ENCODE assay signal across 1 cellular context in the genomic region with DNA sequence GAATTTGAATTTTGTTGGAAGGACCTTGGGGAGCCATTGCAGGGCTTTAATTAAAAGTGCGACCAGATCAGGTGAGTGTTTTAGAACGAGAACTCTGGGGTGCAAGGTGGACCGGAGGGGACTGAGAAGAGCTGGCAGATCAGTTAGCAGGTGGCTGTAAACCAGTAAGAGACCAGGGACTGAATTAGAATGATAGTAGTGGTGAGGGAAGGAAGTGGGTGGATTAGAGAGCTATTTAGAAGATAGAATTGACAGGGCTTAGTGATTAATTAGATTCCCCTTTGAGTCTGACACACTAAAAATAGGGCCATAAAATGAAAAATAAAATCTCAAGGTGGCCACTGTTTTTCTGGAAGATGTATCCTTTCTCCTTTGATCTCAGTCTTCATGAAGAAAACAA.
TF ChIP-seq lines count a peak whose summit lies in the region.

No MANE protein-coding gene starts in this region.

TF ChIP-seq in GM12878, 131 proteins besides CTCF, POLR2A, EP300 and RAD21 (continued from another document and continues in another):
- TF ChIP-seq PKNOX1 (IDR thresholded peaks at IDR 0.05): peak; percentile 82
- TF ChIP-seq NRF1 (conservative IDR thresholded peaks at IDR 0.05; ENCODE audit: low read depth, low read length): no peak
- no peak for TF ChIP-seq RFX5 (IDR thresholded peaks at IDR 0.05; ENCODE audit: low read depth, low read length)
- TF ChIP-seq LARP7 (IDR thresholded peaks at IDR 0.05): no peak
- no peak for TF ChIP-seq FOS (IDR thresholded peaks at IDR 0.05; ENCODE audit: borderline replicate concordance, extremely low read depth, insufficient read length)
- no peak for TF ChIP-seq ZBTB33 (IDR thresholded peaks at IDR 0.05)
- TF ChIP-seq KLF5 (IDR thresholded peaks at IDR 0.05; ENCODE audit: partially characterized antibody): no peak
- no peak for TF ChIP-seq NFYA (IDR thresholded peaks at IDR 0.05; ENCODE audit: borderline replicate concordance, low read depth, low read length)
- TF ChIP-seq EGR1 (IDR thresholded peaks at IDR 0.05; ENCODE audit: borderline replicate concordance in 1 of 2, low read depth in 2 of 2, low read length in 2 of 2): no peak
- TF ChIP-seq FOXM1 (IDR thresholded peaks at IDR 0.05; ENCODE audit: low read depth, low read length): peak; percentile 71; the same call in 1 of the 2 replicates
- no peak for TF ChIP-seq CEBPZ (IDR thresholded peaks at IDR 0.05; ENCODE audit: low read depth, low read length)
- no peak for TF ChIP-seq TARDBP (IDR thresholded peaks at IDR 0.05; ENCODE audit: borderline replicate concordance)
- no peak for TF ChIP-seq REST (IDR thresholded peaks at IDR 0.05; ENCODE audit: low read depth, low read length)
- no peak for TF ChIP-seq HDAC2 (IDR thresholded peaks at IDR 0.05)
- no peak for TF ChIP-seq RBBP5 (conservative IDR thresholded peaks at IDR 0.05)
- no peak for TF ChIP-seq ZNF622 (IDR thresholded peaks at IDR 0.05)
- peak; percentile 46; the same call in 1 of the 2 replicates for TF ChIP-seq TCF7 (IDR thresholded peaks at IDR 0.05; ENCODE audit: borderline replicate concordance)
- TF ChIP-seq KAT2A (conservative IDR thresholded peaks at IDR 0.05; ENCODE audit: control insufficient read depth, low read depth, low read length): no peak
- peak; percentile 29; the same call in 1 of the 2 replicates for TF ChIP-seq ATF2 (IDR thresholded peaks at IDR 0.05; ENCODE audit: low read length)
- peak; percentile 41 for TF ChIP-seq PBX3 (IDR thresholded peaks at IDR 0.05; ENCODE audit: insufficient replicate concordance, low read depth, low read length)
- no peak for TF ChIP-seq ZNF217 (IDR thresholded peaks at IDR 0.05)
- no peak for TF ChIP-seq BRCA1 (IDR thresholded peaks at IDR 0.05; ENCODE audit: low read depth, low read length)
- TF ChIP-seq MYC (IDR thresholded peaks at IDR 0.05; ENCODE audit: insufficient read depth, insufficient read length, insufficient replicate concordance, low read length, severe bottlenecking): no peak
- TF ChIP-seq ZBED1 (IDR thresholded peaks at IDR 0.05; ENCODE audit: borderline replicate concordance): peak; percentile 38; the same call in 1 of the 2 replicates
- TF ChIP-seq BCL11A (IDR thresholded peaks at IDR 0.05; ENCODE audit: low read depth, low read length): 0 out of 2 replicates have a peak, but pooled peaks have one; percentile 18
- TF ChIP-seq EZH2 (IDR thresholded peaks at IDR 0.05; ENCODE audit: borderline replicate concordance, control insufficient read depth, low read depth, low read length): no peak
- TF ChIP-seq SP1 (IDR thresholded peaks at IDR 0.05; ENCODE audit: low read depth, low read length): no peak
- no peak for TF ChIP-seq GATAD2B (conservative IDR thresholded peaks at IDR 0.05; ENCODE audit: low read depth)
- TF ChIP-seq PML (IDR thresholded peaks at IDR 0.05; ENCODE audit: low read length): no peak
- TF ChIP-seq MXI1 (IDR thresholded peaks at IDR 0.05; ENCODE audit: low read depth, low read length): no peak
- TF ChIP-seq KDM1A (IDR thresholded peaks at IDR 0.05; ENCODE audit: borderline replicate concordance): no peak
- no peak for TF ChIP-seq ZZZ3 (IDR thresholded peaks at IDR 0.05; ENCODE audit: control insufficient read depth, insufficient read length, low read depth)
- TF ChIP-seq MAX (IDR thresholded peaks at IDR 0.05; ENCODE audit: low read depth, low read length): no peak
- no peak for TF ChIP-seq FOXK2 (IDR thresholded peaks at IDR 0.05)
- no peak for TF ChIP-seq HCFC1 (IDR thresholded peaks at IDR 0.05; ENCODE audit: low read length)
- TF ChIP-seq BMI1 (IDR thresholded peaks at IDR 0.05; ENCODE audit: borderline replicate concordance): no peak
- no peak for TF ChIP-seq IKZF2 (IDR thresholded peaks at IDR 0.05)
- TF ChIP-seq, protein P1, sequence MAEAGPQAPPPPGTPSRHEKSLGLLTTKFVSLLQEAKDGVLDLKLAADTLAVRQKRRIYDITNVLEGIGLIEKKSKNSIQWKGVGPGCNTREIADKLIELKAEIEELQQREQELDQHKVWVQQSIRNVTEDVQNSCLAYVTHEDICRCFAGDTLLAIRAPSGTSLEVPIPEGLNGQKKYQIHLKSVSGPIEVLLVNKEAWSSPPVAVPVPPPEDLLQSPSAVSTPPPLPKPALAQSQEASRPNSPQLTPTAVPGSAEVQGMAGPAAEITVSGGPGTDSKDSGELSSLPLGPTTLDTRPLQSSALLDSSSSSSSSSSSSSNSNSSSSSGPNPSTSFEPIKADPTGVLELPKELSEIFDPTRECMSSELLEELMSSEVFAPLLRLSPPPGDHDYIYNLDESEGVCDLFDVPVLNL (IDR thresholded peaks at IDR 0.05; ENCODE audit: low read depth, low read length): no peak
- TF ChIP-seq ATF7 (IDR thresholded peaks at IDR 0.05; ENCODE audit: low read depth): no peak
- TF ChIP-seq, protein P2, sequence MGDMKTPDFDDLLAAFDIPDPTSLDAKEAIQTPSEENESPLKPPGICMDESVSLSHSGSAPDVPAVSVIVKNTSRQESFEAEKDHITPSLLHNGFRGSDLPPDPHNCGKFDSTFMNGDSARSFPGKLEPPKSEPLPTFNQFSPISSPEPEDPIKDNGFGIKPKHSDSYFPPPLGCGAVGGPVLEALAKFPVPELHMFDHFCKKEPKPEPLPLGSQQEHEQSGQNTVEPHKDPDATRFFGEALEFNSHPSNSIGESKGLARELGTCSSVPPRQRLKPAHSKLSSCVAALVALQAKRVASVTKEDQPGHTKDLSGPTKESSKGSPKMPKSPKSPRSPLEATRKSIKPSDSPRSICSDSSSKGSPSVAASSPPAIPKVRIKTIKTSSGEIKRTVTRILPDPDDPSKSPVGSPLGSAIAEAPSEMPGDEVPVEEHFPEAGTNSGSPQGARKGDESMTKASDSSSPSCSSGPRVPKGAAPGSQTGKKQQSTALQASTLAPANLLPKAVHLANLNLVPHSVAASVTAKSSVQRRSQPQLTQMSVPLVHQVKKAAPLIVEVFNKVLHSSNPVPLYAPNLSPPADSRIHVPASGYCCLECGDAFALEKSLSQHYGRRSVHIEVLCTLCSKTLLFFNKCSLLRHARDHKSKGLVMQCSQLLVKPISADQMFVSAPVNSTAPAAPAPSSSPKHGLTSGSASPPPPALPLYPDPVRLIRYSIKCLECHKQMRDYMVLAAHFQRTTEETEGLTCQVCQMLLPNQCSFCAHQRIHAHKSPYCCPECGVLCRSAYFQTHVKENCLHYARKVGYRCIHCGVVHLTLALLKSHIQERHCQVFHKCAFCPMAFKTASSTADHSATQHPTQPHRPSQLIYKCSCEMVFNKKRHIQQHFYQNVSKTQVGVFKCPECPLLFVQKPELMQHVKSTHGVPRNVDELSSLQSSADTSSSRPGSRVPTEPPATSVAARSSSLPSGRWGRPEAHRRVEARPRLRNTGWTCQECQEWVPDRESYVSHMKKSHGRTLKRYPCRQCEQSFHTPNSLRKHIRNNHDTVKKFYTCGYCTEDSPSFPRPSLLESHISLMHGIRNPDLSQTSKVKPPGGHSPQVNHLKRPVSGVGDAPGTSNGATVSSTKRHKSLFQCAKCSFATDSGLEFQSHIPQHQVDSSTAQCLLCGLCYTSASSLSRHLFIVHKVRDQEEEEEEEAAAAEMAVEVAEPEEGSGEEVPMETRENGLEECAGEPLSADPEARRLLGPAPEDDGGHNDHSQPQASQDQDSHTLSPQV (IDR thresholded peaks at IDR 0.05): no peak
- no peak for TF ChIP-seq ZNF24 (IDR thresholded peaks at IDR 0.05)
- TF ChIP-seq SMAD1 (IDR thresholded peaks at IDR 0.05; ENCODE audit: low read depth, partially characterized antibody): no peak
- TF ChIP-seq CBFB (IDR thresholded peaks at IDR 0.05; ENCODE audit: low read depth): 0 out of 2 replicates have a peak, but pooled peaks have one; percentile 25
